Comparison of ENCODE assay signal across 1 cellular context in the genomic region with DNA sequence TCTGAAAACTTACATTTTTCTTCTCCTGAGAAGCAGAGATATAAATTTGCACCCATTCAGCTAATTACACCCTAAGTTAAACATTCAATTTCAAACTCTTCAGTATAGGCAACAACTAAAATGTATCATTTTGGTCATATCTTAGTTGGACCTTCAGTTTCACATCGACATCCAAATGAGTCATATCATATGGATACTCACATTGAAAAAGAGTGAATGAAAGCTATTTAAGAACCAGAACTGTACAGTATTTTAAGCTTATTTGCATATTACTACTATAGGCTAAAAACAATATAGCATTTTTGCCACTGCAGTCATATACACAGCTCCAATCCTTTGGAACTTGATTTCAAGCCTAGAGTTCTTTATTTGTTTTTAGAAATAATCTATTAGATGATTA.
TF ChIP-seq lines count a peak whose summit lies in the region.

No MANE protein-coding gene starts in this region.

TF ChIP-seq in WTC11, 78 proteins besides CTCF, POLR2A, EP300 and RAD21 (continued from another document):
- TF ChIP-seq, protein P1, sequence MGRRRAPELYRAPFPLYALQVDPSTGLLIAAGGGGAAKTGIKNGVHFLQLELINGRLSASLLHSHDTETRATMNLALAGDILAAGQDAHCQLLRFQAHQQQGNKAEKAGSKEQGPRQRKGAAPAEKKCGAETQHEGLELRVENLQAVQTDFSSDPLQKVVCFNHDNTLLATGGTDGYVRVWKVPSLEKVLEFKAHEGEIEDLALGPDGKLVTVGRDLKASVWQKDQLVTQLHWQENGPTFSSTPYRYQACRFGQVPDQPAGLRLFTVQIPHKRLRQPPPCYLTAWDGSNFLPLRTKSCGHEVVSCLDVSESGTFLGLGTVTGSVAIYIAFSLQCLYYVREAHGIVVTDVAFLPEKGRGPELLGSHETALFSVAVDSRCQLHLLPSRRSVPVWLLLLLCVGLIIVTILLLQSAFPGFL (CRISPR knock-in tag; IDR thresholded peaks at IDR 0.05; ENCODE audit: borderline replicate concordance): no peak
